In genomic region chr1:228552596-228553176, GRCh38 we compare ENCODE assay signal across 26 cellular contexts.
"Had no signal": no experiment of that assay in that cellular context is flagged by ENCODE, and none has a peak within 500 bp of the region (broad histone marks: within the 10 kb centered on the region; RNA-seq: fewer than 3 reads in every experiment).

No MANE protein-coding gene starts in this region.

- H3K4me3 ChIP-seq: adrenal gland, body of pancreas, colonic mucosa had no signal

- H3K36me3 ChIP-seq: adrenal gland, colonic mucosa had no signal

- H3K36me3 Mint-ChIP-seq: activated naive CD4-positive, alpha-beta T cell treated with anti-CD3 and anti-CD28 coated beads, Interleukin-2, amount 50 U/mL, for 24 hours; activated naive CD8-positive, alpha-beta T cell treated with anti-CD3 and anti-CD28 coated beads for 36 hours had no signal

- DNase-seq: activated CD4-positive, alpha-beta memory T cell treated with anti-CD3 and anti-CD28 coated beads, Interleukin-2, amount 10 ng/mL, durations not matched to agents 7 days and 5 days; activated CD4-positive, alpha-beta T cell treated with anti-CD3 and anti-CD28 coated beads for 36 hours; activated CD4-positive, alpha-beta T cell treated with anti-CD3 and anti-CD28 coated beads, Interleukin-2, amount 10 ng/mL, durations not matched to agents 7 days and 5 days; activated CD4-positive, alpha-beta T cell treated with anti-CD3 and anti-CD28 coated beads, Interleukin-2, amount 50 U/mL, for 4 hours; activated CD4-positive, CD25-positive, alpha-beta regulatory T cell; activated CD4-positive, CD25-positive, alpha-beta regulatory T cell treated with anti-CD3 and anti-CD28 coated beads, Interleukin-2, amount 50 U/mL, for 72 hours; activated effector memory CD4-positive, alpha-beta T cell treated with anti-CD3 and anti-CD28 coated beads, Interleukin-2, amount 50 U/mL, for 16 hours; activated naive CD4-positive, alpha-beta T cell treated with anti-CD3 and anti-CD28 coated beads for 36 hours; activated naive CD8-positive, alpha-beta T cell treated with anti-CD3 and anti-CD28 coated beads for 36 hours; activated naive CD8-positive, alpha-beta T cell treated with anti-CD3 and anti-CD28 coated beads, Interleukin-2, amount 50 U/mL, for 24 hours; activated T-cell treated with anti-CD3 and anti-CD28 coated beads, Interleukin-2, amount 50 U/mL, for 4 hours; adrenal gland; amygdala; aorta; body of pancreas; caudate nucleus; cerebellar nuclear complex; colonic mucosa; effector memory CD4-positive, alpha-beta T cell; endodermal cell; foreskin fibroblast; T-helper 2 cell had no signal

- FAIRE-seq: frontal cortex had no signal

- H3K27me3 ChIP-seq: adrenal gland, body of pancreas, colonic mucosa had no signal

- H3K9me3 ChIP-seq: adrenal gland, body of pancreas, colonic mucosa had no signal

- H3K4me3 Mint-ChIP-seq: activated CD4-positive, alpha-beta memory T cell treated with anti-CD3 and anti-CD28 coated beads, Interleukin-2, amount 10 ng/mL, durations not matched to agents 7 days and 5 days; activated CD4-positive, alpha-beta T cell treated with anti-CD3 and anti-CD28 coated beads for 36 hours; activated CD4-positive, alpha-beta T cell treated with anti-CD3 and anti-CD28 coated beads, Interleukin-2, amount 10 ng/mL, durations not matched to agents 7 days and 5 days; activated naive CD4-positive, alpha-beta T cell treated with anti-CD3 and anti-CD28 coated beads for 36 hours; activated naive CD4-positive, alpha-beta T cell treated with anti-CD3 and anti-CD28 coated beads, Interleukin-2, amount 50 U/mL, for 24 hours; activated naive CD8-positive, alpha-beta T cell treated with anti-CD3 and anti-CD28 coated beads for 36 hours; activated naive CD8-positive, alpha-beta T cell treated with anti-CD3 and anti-CD28 coated beads, Interleukin-2, amount 50 U/mL, for 24 hours; activated T-cell treated with anti-CD3 and anti-CD28 coated beads, Interleukin-2, amount 50 U/mL, for 4 hours; activated T-helper 17 cell treated with anti-CD3 and anti-CD28 coated beads, Interleukin-2, amount 50 U/mL, for 72 hours; endodermal cell had no signal

- H3K9me3 Mint-ChIP-seq: activated T-cell treated with anti-CD3 and anti-CD28 coated beads, Interleukin-2, amount 50 U/mL, for 4 hours; activated T-helper 17 cell treated with anti-CD3 and anti-CD28 coated beads, Interleukin-2, amount 50 U/mL, for 72 hours had no signal

- ATAC-seq: activated CD4-positive, alpha-beta T cell treated with anti-CD3 and anti-CD28 coated beads for 36 hours; activated naive CD8-positive, alpha-beta T cell treated with anti-CD3 and anti-CD28 coated beads, Interleukin-2, amount 50 U/mL, for 24 hours; activated T-cell treated with anti-CD3 and anti-CD28 coated beads, Interleukin-2, amount 50 U/mL, for 4 hours; activated T-helper 17 cell treated with anti-CD3 and anti-CD28 coated beads, Interleukin-2, amount 50 U/mL, for 72 hours; body of pancreas; esophagus mucosa had no signal

- H3K27ac ChIP-seq: adrenal gland, body of pancreas, colonic mucosa had no signal

- H3K4me1 Mint-ChIP-seq: activated CD4-positive, alpha-beta T cell treated with anti-CD3 and anti-CD28 coated beads for 36 hours; activated CD4-positive, alpha-beta T cell treated with anti-CD3 and anti-CD28 coated beads, Interleukin-2, amount 10 ng/mL, durations not matched to agents 7 days and 5 days; activated naive CD4-positive, alpha-beta T cell treated with anti-CD3 and anti-CD28 coated beads, Interleukin-2, amount 50 U/mL, for 24 hours; activated naive CD8-positive, alpha-beta T cell treated with anti-CD3 and anti-CD28 coated beads for 36 hours; activated naive CD8-positive, alpha-beta T cell treated with anti-CD3 and anti-CD28 coated beads, Interleukin-2, amount 50 U/mL, for 24 hours; activated T-helper 17 cell treated with anti-CD3 and anti-CD28 coated beads, Interleukin-2, amount 50 U/mL, for 72 hours; endodermal cell had no signal

- H3K27ac Mint-ChIP-seq: activated CD4-positive, alpha-beta memory T cell treated with anti-CD3 and anti-CD28 coated beads, Interleukin-2, amount 10 ng/mL, durations not matched to agents 7 days and 5 days; activated CD4-positive, alpha-beta T cell treated with anti-CD3 and anti-CD28 coated beads for 36 hours; activated CD4-positive, alpha-beta T cell treated with anti-CD3 and anti-CD28 coated beads, Interleukin-2, amount 10 ng/mL, durations not matched to agents 7 days and 5 days; activated naive CD4-positive, alpha-beta T cell treated with anti-CD3 and anti-CD28 coated beads for 36 hours; activated naive CD4-positive, alpha-beta T cell treated with anti-CD3 and anti-CD28 coated beads, Interleukin-2, amount 50 U/mL, for 24 hours; activated naive CD8-positive, alpha-beta T cell treated with anti-CD3 and anti-CD28 coated beads for 36 hours; activated naive CD8-positive, alpha-beta T cell treated with anti-CD3 and anti-CD28 coated beads, Interleukin-2, amount 50 U/mL, for 24 hours; activated T-helper 17 cell treated with anti-CD3 and anti-CD28 coated beads, Interleukin-2, amount 50 U/mL, for 72 hours; endodermal cell had no signal

- H3K4me1 ChIP-seq: adrenal gland, body of pancreas, colonic mucosa had no signal

- H3K27me3 Mint-ChIP-seq: activated CD4-positive, alpha-beta memory T cell treated with anti-CD3 and anti-CD28 coated beads, Interleukin-2, amount 10 ng/mL, durations not matched to agents 7 days and 5 days; activated CD4-positive, alpha-beta T cell treated with anti-CD3 and anti-CD28 coated beads for 36 hours; activated CD4-positive, alpha-beta T cell treated with anti-CD3 and anti-CD28 coated beads, Interleukin-2, amount 10 ng/mL, durations not matched to agents 7 days and 5 days; activated naive CD8-positive, alpha-beta T cell treated with anti-CD3 and anti-CD28 coated beads for 36 hours; activated T-helper 17 cell treated with anti-CD3 and anti-CD28 coated beads, Interleukin-2, amount 50 U/mL, for 72 hours had no signal
